2 cellular contexts compared by ENCODE assay signal in the genomic region with DNA sequence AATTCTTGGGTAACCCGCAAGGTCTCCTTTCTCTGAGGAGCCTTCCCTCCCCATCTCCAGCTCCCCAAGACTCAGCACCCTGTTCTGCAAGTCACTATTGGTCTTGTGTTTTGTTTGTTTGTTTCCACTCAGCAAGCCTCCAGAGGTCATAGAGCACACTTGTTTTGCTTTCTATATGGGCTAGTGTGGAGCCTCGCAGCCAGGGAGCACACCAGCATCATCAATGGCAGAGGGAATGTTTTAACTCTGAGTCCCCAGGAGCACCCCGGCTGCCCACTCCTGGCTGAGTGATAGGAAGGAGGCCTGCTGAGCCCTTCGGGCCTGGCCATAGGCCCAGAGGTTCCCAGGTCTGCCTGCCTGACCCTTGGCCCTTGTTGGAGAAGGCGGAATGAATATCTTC.
TF ChIP-seq lines count a peak whose summit lies in the region.

No MANE protein-coding gene starts in this region.

TF ChIP-seq in SK-N-SH, 30 proteins besides CTCF, POLR2A, EP300 and RAD21:
- no peak for TF ChIP-seq GATA2 (CRISPR knock-in tag; IDR thresholded peaks at IDR 0.05)
- TF ChIP-seq FOSL2 (IDR thresholded peaks at IDR 0.05; ENCODE audit: borderline replicate concordance, low read depth), result no peak
- TF ChIP-seq MEF2A (IDR thresholded peaks at IDR 0.05; ENCODE audit: borderline replicate concordance, low read depth), result no peak
- TF ChIP-seq, protein P1, sequence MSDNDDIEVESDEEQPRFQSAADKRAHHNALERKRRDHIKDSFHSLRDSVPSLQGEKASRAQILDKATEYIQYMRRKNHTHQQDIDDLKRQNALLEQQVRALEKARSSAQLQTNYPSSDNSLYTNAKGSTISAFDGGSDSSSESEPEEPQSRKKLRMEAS (IDR thresholded peaks at IDR 0.05; ENCODE audit: low read depth), result no peak
- no peak for TF ChIP-seq SMC3 (IDR thresholded peaks at IDR 0.05; ENCODE audit: low read depth, low read length)
- TF ChIP-seq, protein P2, sequence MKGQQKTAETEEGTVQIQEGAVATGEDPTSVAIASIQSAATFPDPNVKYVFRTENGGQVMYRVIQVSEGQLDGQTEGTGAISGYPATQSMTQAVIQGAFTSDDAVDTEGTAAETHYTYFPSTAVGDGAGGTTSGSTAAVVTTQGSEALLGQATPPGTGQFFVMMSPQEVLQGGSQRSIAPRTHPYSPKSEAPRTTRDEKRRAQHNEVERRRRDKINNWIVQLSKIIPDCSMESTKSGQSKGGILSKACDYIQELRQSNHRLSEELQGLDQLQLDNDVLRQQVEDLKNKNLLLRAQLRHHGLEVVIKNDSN (IDR thresholded peaks at IDR 0.05; ENCODE audit: borderline replicate concordance, low read depth), result no peak
- TF ChIP-seq TCF12 (IDR thresholded peaks at IDR 0.05), result no peak
- no peak for TF ChIP-seq FOXJ3 (CRISPR knock-in tag; IDR thresholded peaks at IDR 0.05)
- TF ChIP-seq, protein P3, sequence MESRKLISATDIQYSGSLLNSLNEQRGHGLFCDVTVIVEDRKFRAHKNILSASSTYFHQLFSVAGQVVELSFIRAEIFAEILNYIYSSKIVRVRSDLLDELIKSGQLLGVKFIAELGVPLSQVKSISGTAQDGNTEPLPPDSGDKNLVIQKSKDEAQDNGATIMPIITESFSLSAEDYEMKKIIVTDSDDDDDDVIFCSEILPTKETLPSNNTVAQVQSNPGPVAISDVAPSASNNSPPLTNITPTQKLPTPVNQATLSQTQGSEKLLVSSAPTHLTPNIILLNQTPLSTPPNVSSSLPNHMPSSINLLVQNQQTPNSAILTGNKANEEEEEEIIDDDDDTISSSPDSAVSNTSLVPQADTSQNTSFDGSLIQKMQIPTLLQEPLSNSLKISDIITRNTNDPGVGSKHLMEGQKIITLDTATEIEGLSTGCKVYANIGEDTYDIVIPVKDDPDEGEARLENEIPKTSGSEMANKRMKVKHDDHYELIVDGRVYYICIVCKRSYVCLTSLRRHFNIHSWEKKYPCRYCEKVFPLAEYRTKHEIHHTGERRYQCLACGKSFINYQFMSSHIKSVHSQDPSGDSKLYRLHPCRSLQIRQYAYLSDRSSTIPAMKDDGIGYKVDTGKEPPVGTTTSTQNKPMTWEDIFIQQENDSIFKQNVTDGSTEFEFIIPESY (IDR thresholded peaks at IDR 0.05; ENCODE audit: borderline replicate concordance, low read depth), result no peak
- no peak for TF ChIP-seq TEAD4 (IDR thresholded peaks at IDR 0.05; ENCODE audit: borderline replicate concordance, insufficient read depth)

TF ChIP-seq in SK-N-SH treated with all-trans-retinoic acid at 6 μM for 48 hours, 23 proteins besides CTCF, POLR2A, EP300 and RAD21:
- TF ChIP-seq ZFP30 (CRISPR knock-in tag; IDR thresholded peaks at IDR 0.05) (no peak), TOX (CRISPR knock-in tag; IDR thresholded peaks at IDR 0.05; ENCODE audit: borderline replicate concordance) (no peak), RARB (CRISPR knock-in tag; IDR thresholded peaks at IDR 0.05) (no peak), ISL1 (CRISPR knock-in tag; IDR thresholded peaks at IDR 0.05) (no peak), ZFP3 (CRISPR knock-in tag; IDR thresholded peaks at IDR 0.05) (no peak), ZNF8 (CRISPR knock-in tag; IDR thresholded peaks at IDR 0.05) (no peak)
- TF ChIP-seq, protein P4, sequence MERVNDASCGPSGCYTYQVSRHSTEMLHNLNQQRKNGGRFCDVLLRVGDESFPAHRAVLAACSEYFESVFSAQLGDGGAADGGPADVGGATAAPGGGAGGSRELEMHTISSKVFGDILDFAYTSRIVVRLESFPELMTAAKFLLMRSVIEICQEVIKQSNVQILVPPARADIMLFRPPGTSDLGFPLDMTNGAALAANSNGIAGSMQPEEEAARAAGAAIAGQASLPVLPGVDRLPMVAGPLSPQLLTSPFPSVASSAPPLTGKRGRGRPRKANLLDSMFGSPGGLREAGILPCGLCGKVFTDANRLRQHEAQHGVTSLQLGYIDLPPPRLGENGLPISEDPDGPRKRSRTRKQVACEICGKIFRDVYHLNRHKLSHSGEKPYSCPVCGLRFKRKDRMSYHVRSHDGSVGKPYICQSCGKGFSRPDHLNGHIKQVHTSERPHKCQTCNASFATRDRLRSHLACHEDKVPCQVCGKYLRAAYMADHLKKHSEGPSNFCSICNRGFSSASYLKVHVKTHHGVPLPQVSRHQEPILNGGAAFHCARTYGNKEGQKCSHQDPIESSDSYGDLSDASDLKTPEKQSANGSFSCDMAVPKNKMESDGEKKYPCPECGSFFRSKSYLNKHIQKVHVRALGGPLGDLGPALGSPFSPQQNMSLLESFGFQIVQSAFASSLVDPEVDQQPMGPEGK (CRISPR knock-in tag; IDR thresholded peaks at IDR 0.05; ENCODE audit: borderline replicate concordance), result no peak
TF ChIP-seq in SK-N-SH treated with all-trans-retinoic acid at 6 μM for 48 hours: peak in this region for 0.
